ENCODE assay signal across 20 cellular contexts in the genomic region with DNA sequence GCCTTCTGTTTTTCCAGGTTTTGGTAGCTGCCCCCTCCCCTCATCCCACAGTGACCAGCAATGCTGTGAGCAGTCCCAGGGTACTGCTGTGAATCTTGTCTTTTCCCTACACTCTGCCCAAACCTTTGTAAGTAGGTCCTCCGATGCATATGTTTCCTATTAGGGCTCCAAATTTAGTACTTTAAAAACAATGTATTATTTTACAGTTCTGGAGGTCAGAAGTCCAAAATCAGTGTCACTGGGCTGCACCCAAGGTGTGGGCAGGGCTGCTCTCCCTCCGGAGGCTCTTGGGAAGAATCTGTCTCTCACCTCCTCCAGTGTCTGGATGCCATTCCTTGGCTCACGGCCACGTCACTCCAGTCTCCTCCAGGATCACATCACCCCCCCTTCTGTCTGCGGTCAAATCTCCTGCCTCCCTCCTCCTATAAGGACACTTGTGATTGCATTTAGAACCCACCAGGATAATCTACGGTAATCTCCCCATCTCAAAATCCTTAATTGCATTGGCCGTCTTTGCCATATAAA.
"Had no signal": no experiment of that assay in that cellular context is flagged by ENCODE, and none has a peak within 500 bp of the region (broad histone marks: within the 10 kb centered on the region; RNA-seq: fewer than 3 reads in every experiment).

No MANE protein-coding gene starts in this region.

- H3K9me3 ChIP-seq: body of pancreas, heart right ventricle, neutrophil, testis, upper lobe of right lung had no signal

- H3K36me3 Mint-ChIP-seq: activated CD4-positive, alpha-beta memory T cell treated with anti-CD3 and anti-CD28 coated beads for 36 hours; activated naive CD8-positive, alpha-beta T cell treated with anti-CD3 and anti-CD28 coated beads, Interleukin-2, amount 10 ng/mL, durations not matched to agents 7 days and 5 days; natural killer cell treated with Interleukin-12 subunit alpha and Interleukin-12 subunit beta and Interleukin-15 and Interleukin-18, amount 100 ng/mL, for 72 hours; stimulated activated memory B cell treated with anti-CD40 and anti-IgM and Interleukin-4, amounts not matched to agents 10 μg/mL and 1 μg/mL and 100 μg/mL, for 72 hours had no signal

- ATAC-seq: body of pancreas; effector memory CD8-positive, alpha-beta T cell; heart right ventricle; natural killer cell treated with Interleukin-12 subunit alpha and Interleukin-12 subunit beta and Interleukin-15 and Interleukin-18, amount 100 ng/mL, for 72 hours; sciatic nerve; stimulated activated memory B cell treated with anti-CD40 and anti-IgM and Interleukin-4, amounts not matched to agents 10 μg/mL and 1 μg/mL and 100 μg/mL, for 72 hours; upper lobe of right lung had no signal

- H3K27ac ChIP-seq: body of pancreas, heart right ventricle, neutrophil, testis, upper lobe of right lung had no signal

- H3K4me3 ChIP-seq: body of pancreas, heart right ventricle, smooth muscle cell, testis, upper lobe of right lung had no signal

- H3K4me1 Mint-ChIP-seq: activated B cell treated with CpG ODN at 0.5 μM for 24 hours; activated naive CD8-positive, alpha-beta T cell treated with anti-CD3 and anti-CD28 coated beads, Interleukin-2, amount 10 ng/mL, durations not matched to agents 7 days and 5 days; stimulated activated memory B cell treated with anti-CD40 and anti-IgM and Interleukin-4, amounts not matched to agents 10 μg/mL and 1 μg/mL and 100 μg/mL, for 72 hours had no signal

- DNase-seq: activated B cell treated with CpG ODN at 0.5 μM for 24 hours; activated CD4-positive, alpha-beta memory T cell treated with anti-CD3 and anti-CD28 coated beads for 36 hours; activated CD4-positive, alpha-beta T cell treated with anti-CD3 and anti-CD28 coated beads for 4 hours; activated naive CD4-positive, alpha-beta T cell; activated naive CD8-positive, alpha-beta T cell treated with anti-CD3 and anti-CD28 coated beads, Interleukin-2, amount 10 ng/mL, durations not matched to agents 7 days and 5 days; activated T-cell treated with anti-CD3 and anti-CD28 coated beads for 4 hours; body of pancreas; dermis blood vessel endothelial cell; effector memory CD8-positive, alpha-beta T cell; heart right ventricle; stimulated activated CD4-positive, alpha-beta T cell treated with anti-CD3 and anti-CD28 coated beads, Interleukin-4, amount 100 ng/mL, for 4 hours; T-helper 1 cell; T-helper 9 cell; testis; upper lobe of right lung had no signal

- H3K9me3 Mint-ChIP-seq: activated B cell treated with CpG ODN at 0.5 μM for 24 hours; activated CD4-positive, alpha-beta memory T cell treated with anti-CD3 and anti-CD28 coated beads for 36 hours; activated naive CD8-positive, alpha-beta T cell treated with anti-CD3 and anti-CD28 coated beads, Interleukin-2, amount 10 ng/mL, durations not matched to agents 7 days and 5 days; effector memory CD8-positive, alpha-beta T cell; natural killer cell treated with Interleukin-12 subunit alpha and Interleukin-12 subunit beta and Interleukin-15 and Interleukin-18, amount 100 ng/mL, for 72 hours; stimulated activated memory B cell treated with anti-CD40 and anti-IgM and Interleukin-4, amounts not matched to agents 10 μg/mL and 1 μg/mL and 100 μg/mL, for 72 hours had no signal

- H3K36me3 ChIP-seq: heart right ventricle, neutrophil, upper lobe of right lung had no signal

- H3K4me3 Mint-ChIP-seq: activated B cell treated with CpG ODN at 0.5 μM for 24 hours; activated CD4-positive, alpha-beta memory T cell treated with anti-CD3 and anti-CD28 coated beads for 36 hours; activated naive CD8-positive, alpha-beta T cell treated with anti-CD3 and anti-CD28 coated beads, Interleukin-2, amount 10 ng/mL, durations not matched to agents 7 days and 5 days; effector memory CD8-positive, alpha-beta T cell; natural killer cell treated with Interleukin-12 subunit alpha and Interleukin-12 subunit beta and Interleukin-15 and Interleukin-18, amount 100 ng/mL, for 72 hours; stimulated activated memory B cell treated with anti-CD40 and anti-IgM and Interleukin-4, amounts not matched to agents 10 μg/mL and 1 μg/mL and 100 μg/mL, for 72 hours had no signal

- H3K27ac Mint-ChIP-seq: activated B cell treated with CpG ODN at 0.5 μM for 24 hours; activated CD4-positive, alpha-beta memory T cell treated with anti-CD3 and anti-CD28 coated beads for 36 hours; activated naive CD8-positive, alpha-beta T cell treated with anti-CD3 and anti-CD28 coated beads, Interleukin-2, amount 10 ng/mL, durations not matched to agents 7 days and 5 days; effector memory CD8-positive, alpha-beta T cell; natural killer cell treated with Interleukin-12 subunit alpha and Interleukin-12 subunit beta and Interleukin-15 and Interleukin-18, amount 100 ng/mL, for 72 hours; stimulated activated memory B cell treated with anti-CD40 and anti-IgM and Interleukin-4, amounts not matched to agents 10 μg/mL and 1 μg/mL and 100 μg/mL, for 72 hours had no signal

- H3K27me3 Mint-ChIP-seq: activated naive CD8-positive, alpha-beta T cell treated with anti-CD3 and anti-CD28 coated beads, Interleukin-2, amount 10 ng/mL, durations not matched to agents 7 days and 5 days had no signal

- H3K4me1 ChIP-seq: body of pancreas, heart right ventricle, testis, upper lobe of right lung had no signal

- H3K27me3 ChIP-seq: body of pancreas, neutrophil, testis, upper lobe of right lung had no signal
